ENCODE assay signal across 12 cellular contexts in genomic region chr5:155049569-155050383, GRCh38. TPM values are rescaled to one million over a fixed set of nuclear protein-coding genes. Genes with fewer than 3 reads are reported as not detected.
DNase-seq lines count a peak whose midpoint lies in the region; ATAC-seq and TF ChIP-seq lines count a peak whose summit lies in the region.
"Had no signal": no experiment of that assay in that cellular context is flagged by ENCODE, and none has a peak within 500 bp of the region (broad histone marks: within the 10 kb centered on the region; RNA-seq: fewer than 3 reads in every experiment).

No MANE protein-coding gene starts in this region.

- H3K9me3 ChIP-seq in PC-3 (ENCODE audit: low read length) = no peaks in the 10 kb centered on the region
- H3K9me3 ChIP-seq in CD4-positive, alpha-beta memory T cell (ENCODE audit: control insufficient read depth in 1 of 2, low read length in 2 of 2) = no peaks in the 10 kb centered on the region

- intact Hi-C loops in PC-3 (cut with micrococcal nuclease) = no loop called here
- intact Hi-C loops in CD4-positive, alpha-beta memory T cell (cut with micrococcal nuclease) = no loop called here

- H3K4me3 Mint-ChIP-seq in CD4-positive, alpha-beta memory T cell = no peak overlapping the region
- H3K4me3 Mint-ChIP-seq: brain, immature natural killer cell had no signal

- DNase-seq in AG08396 (ENCODE audit: low spot score) (peak; percentile 8), GM13976 (ENCODE audit: low spot score) (no peak), PC-3 (peak; percentile 31), foreskin keratinocyte (peak in 1 of 2 donors; percentile 26), NCI-H510A treated with DMSO at 0.1 percent for 48 hours (lab: John Stamatoyannopoulos, UW) (no peak)
- DNase-seq in CD4-positive, alpha-beta memory T cell = no peak
- DNase-seq: activated CD4-positive, alpha-beta T cell treated with anti-CD3 and anti-CD28 coated beads, Interleukin-2, amount 50 U/mL, for 48 hours; immature natural killer cell; stimulated activated naive CD4-positive, alpha-beta T cell had no signal

- H4K20me1 ChIP-seq in PC-3 (ENCODE audit: low read length) = no peaks in the 10 kb centered on the region

- no peak overlapping the region for H3K4me2 ChIP-seq in PC-3 (ENCODE audit: low read length)

- H3K9me2 ChIP-seq in PC-3 (replicated peaks; ENCODE audit: low read length) = no peaks in the 10 kb centered on the region

- BruUV-seq in PC-3 (replicated peaks; lab: Mats Ljungman, UMichigan) = no TSS peak

- POLR2A ChIA-PET in PC-3 (lab: Charles Lee; ENCODE audit: unreplicated experiment) = no interaction called here
- POLR2A ChIA-PET in CD4-positive, alpha-beta memory T cell (lab: Charles Lee; ENCODE audit: partially characterized antibody) = no interaction called here

- CTCF ChIA-PET in PC-3 (lab: Charles Lee) = no interaction called here
- CTCF ChIA-PET in CD4-positive, alpha-beta memory T cell (lab: Charles Lee; ENCODE audit: partially characterized antibody) = no interaction called here

- no peak overlapping the region for H3K27ac Mint-ChIP-seq in CD4-positive, alpha-beta memory T cell
- H3K27ac Mint-ChIP-seq: brain, immature natural killer cell had no signal

- H3K36me3 ChIP-seq in PC-3 (ENCODE audit: low read depth, low read length) = no peaks in the 10 kb centered on the region
- H3K36me3 ChIP-seq in CD4-positive, alpha-beta memory T cell (ENCODE audit: insufficient read depth, low read length) = no peaks in the 10 kb centered on the region

- H3K79me2 ChIP-seq in PC-3 (ENCODE audit: low read length) = no peaks in the 10 kb centered on the region

- H3K27me3 ChIP-seq in PC-3 (ENCODE audit: low read length) (no peaks in the 10 kb centered on the region), foreskin keratinocyte (no peaks in the 10 kb centered on the region)
- no peaks in the 10 kb centered on the region for H3K27me3 ChIP-seq in CD4-positive, alpha-beta memory T cell (ENCODE audit: insufficient read depth, low read length)

- no peaks in the 10 kb centered on the region for H3K36me3 Mint-ChIP-seq in CD4-positive, alpha-beta memory T cell
- H3K36me3 Mint-ChIP-seq: brain, immature natural killer cell had no signal

- no peak overlapping the region for H3K9ac ChIP-seq in PC-3 (ENCODE audit: low read length)

- H2AFZ ChIP-seq in PC-3 (ENCODE audit: low read length) = no peak overlapping the region

- in situ Hi-C loops in GM13976 (cut with MboI; ENCODE audit: low sequenced_read_pairs, unreplicated experiment) = no loop called here

- no peaks in the 10 kb centered on the region for H3K4me1 Mint-ChIP-seq in CD4-positive, alpha-beta memory T cell
- H3K4me1 Mint-ChIP-seq: brain, immature natural killer cell had no signal

- H3K27me3 Mint-ChIP-seq in CD4-positive, alpha-beta memory T cell = peaks cover 2 to 23% of the 10 kb centered on the region in 2 donors

- no peak overlapping the region for H3K4me3 ChIP-seq in PC-3 (ENCODE audit: low read length)
- no peak overlapping the region for H3K4me3 ChIP-seq in CD4-positive, alpha-beta memory T cell (ENCODE audit: low read length in 2 of 2)

- H3K27ac ChIP-seq in PC-3 (ENCODE audit: low read length) = no peak overlapping the region
- no peak overlapping the region for H3K27ac ChIP-seq in foreskin keratinocyte
- no peak overlapping the region for H3K27ac ChIP-seq in CD4-positive, alpha-beta memory T cell (ENCODE audit: low read depth, low read length)

- TF ChIP-seq CTCF in GM13976 (IDR thresholded peaks at IDR 0.05; ENCODE audit: borderline replicate concordance, control extremely low read depth, extremely low read depth, insufficient read depth, missing control alignments) = peak; percentile 14
- peak; percentile 56 for TF ChIP-seq CTCF in PC-3 (conservative IDR thresholded peaks at IDR 0.05; ENCODE audit: low read depth, low read length)
- TF ChIP-seq CTCF in foreskin keratinocyte (conservative IDR thresholded peaks at IDR 0.05) = peak; percentile 54

- ATAC-seq in PC-3 (0 out of 2 replicates have a peak, but pooled peaks have one; percentile 35), foreskin keratinocyte (peak; percentile 64), HG03457 (IDR thresholded peaks at IDR 0.05; ENCODE audit: unreplicated experiment) (no peak), GM21423 (IDR thresholded peaks at IDR 0.05; ENCODE audit: unreplicated experiment) (no peak)

- no peaks in the 10 kb centered on the region for H3K9me3 Mint-ChIP-seq in CD4-positive, alpha-beta memory T cell
- H3K9me3 Mint-ChIP-seq: brain, immature natural killer cell had no signal

- H3K4me1 ChIP-seq in PC-3 (ENCODE audit: insufficient read depth, low read length) = no peaks in the 10 kb centered on the region
- H3K4me1 ChIP-seq in foreskin keratinocyte = no peaks in the 10 kb centered on the region
- H3K4me1 ChIP-seq in CD4-positive, alpha-beta memory T cell (ENCODE audit: insufficient read depth, low read length) = no peaks in the 10 kb centered on the region

- no peaks in the 10 kb centered on the region for H3F3A ChIP-seq in PC-3 (ENCODE audit: low read length, unreplicated experiment)

RNA-seq across cellular contexts. Expression of gene KIF4B, which starts 36.2 kb away (rescaled TPM):
- total RNA-seq in PC-3 (2014; rRNA removed) (not detected in 2 replicates), foreskin keratinocyte (0.03 and 0.04 TPM in 2 replicates)
- polyA plus RNA-seq in foreskin keratinocyte = not detected in 2 replicates
- total RNA-seq in CD4-positive, alpha-beta memory T cell = not detected
- polyA plus RNA-seq in CD4-positive, alpha-beta memory T cell = not detected
- polyA plus RNA-seq: immature natural killer cell had no signal

Comparison
In these comparisons a context has a peak if more than half of its experiments do, and no peak if none do; other contexts are left out.
1. DNase-seq: peak in AG08396 (single experiment) and PC-3 (single experiment); none in GM13976 (single experiment), NCI-H510A treated with DMSO at 0.1 percent for 48 hours (single experiment) and CD4-positive, alpha-beta memory T cell (0 of 5).
2. ATAC-seq: peak in PC-3 (single experiment) and foreskin keratinocyte (single experiment); none in HG03457 (single experiment) and GM21423 (single experiment).
3. Peak in every context shown above with its lines, with median percentiles within 50 percentile points of each other: CTCF ChIP-seq.